ENCODE assay signal across 10 cellular contexts in genomic region chr16:67548265-67549126, GRCh38. TPM values are rescaled to one million over a fixed set of nuclear protein-coding genes. Genes with fewer than 3 reads are reported as not detected.
A peak's percentile ranks its signal among the peaks of the same experiment; 100 is the strongest.
DNase-seq lines count a peak whose midpoint lies in the region; ATAC-seq and TF ChIP-seq lines count a peak whose summit lies in the region.
"Had no signal": no experiment of that assay in that cellular context is flagged by ENCODE, and none has a peak within 500 bp of the region (broad histone marks: within the 10 kb centered on the region; RNA-seq: fewer than 3 reads in every experiment).

No MANE protein-coding gene starts in this region.

- 88% methylated on average over 4 of the region's 4 CpGs for WGBS in smooth muscle cell (ENCODE audit: low lambda C conversion rate)

- intact Hi-C loops in mucosa of descending colon (cut with DNase I, micrococcal nuclease): loop anchor here in 1 of 2 donors (10.0 kb wide), 1 partner anchor 116 kb away; the partner anchor contains the start of genes ACD, C16orf86, ENKD1 and PARD6A

- DNase-seq in GM13977 (ENCODE audit: low spot score): peak; percentile 50
- no peak for DNase-seq in T-helper 17 cell
- DNase-seq in mucosa of descending colon: no peak
- no peak for DNase-seq in smooth muscle cell (lab: John Stamatoyannopoulos, UW; ENCODE audit: unreplicated experiment)
- no peak for DNase-seq in hypothalamus (lab: John Stamatoyannopoulos, UW)
- DNase-seq in T1000 (lab: John Stamatoyannopoulos, UW): no peak
- DNase-seq: SIG-M5 had no signal

- H4K20me1 ChIP-seq in smooth muscle cell (ENCODE audit: low read depth): peaks cover 43% of the 10 kb centered on the region

- H3K9me3 ChIP-seq in T-helper 17 cell (ENCODE audit: control insufficient read depth, low read length, poor library complexity, severe bottlenecking): no peaks in the 10 kb centered on the region
- H3K9me3 ChIP-seq in mucosa of descending colon: no peaks in the 10 kb centered on the region
- no peaks in the 10 kb centered on the region for H3K9me3 ChIP-seq in smooth muscle cell (replicated peaks; ENCODE audit: low read depth)
- H3K9me3 ChIP-seq: vagina had no signal

- H3K27me3 ChIP-seq in smooth muscle cell (ENCODE audit: low read depth): no peaks in the 10 kb centered on the region
- H3K27me3 ChIP-seq: vagina had no signal

- H3K27ac ChIP-seq in smooth muscle cell (ENCODE audit: low read depth): no peak overlapping the region

- no peaks in the 10 kb centered on the region for H3F3A ChIP-seq in smooth muscle cell (ENCODE audit: low read depth)

- H3K4me1 ChIP-seq in mucosa of descending colon (ENCODE audit: low read depth) (peaks cover 15% of the 10 kb centered on the region), smooth muscle cell (ENCODE audit: low read depth) (no peaks in the 10 kb centered on the region)

- no peaks in the 10 kb centered on the region for H3K79me2 ChIP-seq in smooth muscle cell (ENCODE audit: low read depth)

- no peak overlapping the region for H3K4me2 ChIP-seq in smooth muscle cell

- no peak overlapping the region for H2AFZ ChIP-seq in smooth muscle cell (ENCODE audit: low read depth)

- no peaks in the 10 kb centered on the region for H3K36me3 Mint-ChIP-seq in T-helper 17 cell (ENCODE audit: low read depth)

- H3K4me1 Mint-ChIP-seq in T-helper 17 cell: peaks cover 40% of the 10 kb centered on the region

- in situ Hi-C loops in GM13977 (cut with MboI; ENCODE audit: low pct_unique_long_range_greater_than_20kb, low sequenced_read_pairs, unreplicated experiment): loop anchor here (25.0 kb wide), 1 partner anchor 364 kb away; no protein-coding TSS in a partner anchor

- H3K4me3 Mint-ChIP-seq in T-helper 17 cell: peak overlapping the region; percentile 86

- ATAC-seq in HG02678 (IDR thresholded peaks at IDR 0.05; ENCODE audit: unreplicated experiment) (peak; percentile 32), T-helper 17 cell (peak; percentile 20), mucosa of descending colon (peak; percentile 21), GM19467 (IDR thresholded peaks at IDR 0.05; ENCODE audit: unreplicated experiment) (no peak)

- no peak overlapping the region for H3K4me3 ChIP-seq in mucosa of descending colon
- no peak overlapping the region for H3K4me3 ChIP-seq in smooth muscle cell
- H3K4me3 ChIP-seq: vagina had no signal

- no peaks in the 10 kb centered on the region for H3K36me3 ChIP-seq in mucosa of descending colon (ENCODE audit: low read depth)
- no peaks in the 10 kb centered on the region for H3K36me3 ChIP-seq in smooth muscle cell (ENCODE audit: low read depth)

- peak overlapping the region; percentile 93 for H3K27ac Mint-ChIP-seq in T-helper 17 cell

- TF ChIP-seq CTCF in GM13977 (IDR thresholded peaks at IDR 0.05; ENCODE audit: extremely low read depth, insufficient read depth, missing control alignments) (no peak), mucosa of descending colon (IDR thresholded peaks at IDR 0.05) (no peak), smooth muscle cell (IDR thresholded peaks at IDR 0.05; ENCODE audit: borderline replicate concordance, insufficient read depth, poor library complexity, severe bottlenecking) (no peak)

- H3K27me3 Mint-ChIP-seq in T-helper 17 cell: no peaks in the 10 kb centered on the region

- H3K9ac ChIP-seq in smooth muscle cell (ENCODE audit: low read depth): no peak overlapping the region

RNA-seq across cellular contexts. Expression of gene CTCF, which starts 13.8 kb away (rescaled TPM):
- 10 to 100 TPM; 48.5 to 57.8 TPM for total RNA-seq in T-helper 17 cell
- 10 to 100 TPM; 41.1 to 55.5 (median 43.4) TPM for total RNA-seq in mucosa of descending colon
- 32.4 and 37.3 TPM in 2 replicates for total RNA-seq in smooth muscle cell
- polyA plus RNA-seq in smooth muscle cell: 28.4 and 34.8 TPM in 2 replicates

RNA-seq across cellular contexts. Expression of gene RIPOR1, which starts 19.9 kb away (rescaled TPM):
- total RNA-seq in T-helper 17 cell (10 to 100 TPM; 46.5 to 66.0 TPM), mucosa of descending colon (10 to 100 TPM; 10.9 to 74.7 (median 20.5) TPM), smooth muscle cell (10.7 and 26.6 TPM in 2 replicates)
- polyA plus RNA-seq in smooth muscle cell: 47.3 and 57.2 TPM in 2 replicates
